In genomic region chr2:170324640-170325046, GRCh38 we compare ENCODE assay signal across 8 cellular contexts.
DNase-seq lines count a peak whose midpoint lies in the region; ATAC-seq and TF ChIP-seq lines count a peak whose summit lies in the region.

No MANE protein-coding gene starts in this region.

- DNase-seq in D341Med (ENCODE audit: low spot score), result peak; percentile 61
- peak; percentile 26 for DNase-seq in HFFc6
- peak; percentile 92 for DNase-seq in NCI-H69 (lab: John Stamatoyannopoulos, UW)
- peak; percentile 36 for DNase-seq in activated T-helper 1 cell treated with anti-CD3 and anti-CD28 coated beads, Interleukin-12 subunit alpha, Interleukin-12 subunit beta, Interleukin-2, Interleukin-4 antibody, amounts not matched to agents 30 ng/mL and 10 ng/mL and 1 ng/mL, durations not matched to agents 14 hours and 24 hours and 36 hours (ENCODE audit: low spot score)
- DNase-seq in hippocampal formation (lab: John Stamatoyannopoulos, UW), result peak; percentile 5 to 31
- peak; percentile 1 to 19 (median 12) for DNase-seq in stimulated activated CD4-positive, alpha-beta T cell treated with anti-CD3 and anti-CD28 coated beads, Interleukin-12 subunit alpha, Interleukin-12 subunit beta, amount 100 ng/mL, for 48 hours (ENCODE audit: low read depth in 2 of 3, low spot score in 1 of 3)

- H3K4me1 Mint-ChIP-seq in HFFc6 (ENCODE audit: low read depth), result no peaks in the 10 kb centered on the region
- H3K4me1 Mint-ChIP-seq in activated T-helper 1 cell treated with anti-CD3 and anti-CD28 coated beads, Interleukin-12 subunit alpha, Interleukin-12 subunit beta, Interleukin-2, Interleukin-4 antibody, amounts not matched to agents 30 ng/mL and 10 ng/mL and 1 ng/mL, durations not matched to agents 14 hours and 24 hours and 36 hours (ENCODE audit: low read depth), result no peaks in the 10 kb centered on the region

- intact Hi-C loops in activated T-helper 1 cell treated with anti-CD3 and anti-CD28 coated beads, Interleukin-12 subunit alpha, Interleukin-12 subunit beta, Interleukin-2, Interleukin-4 antibody, amounts not matched to agents 30 ng/mL and 10 ng/mL and 1 ng/mL, durations not matched to agents 14 hours and 24 hours and 36 hours (cut with micrococcal nuclease), result loop anchor here (1.0 to 2.0 kb wide), 7 partner anchors 37 to 549 kb away; no protein-coding TSS in a partner anchor

- H3K27me3 Mint-ChIP-seq in HFFc6 (ENCODE audit: insufficient read depth), result peaks cover 2% of the 10 kb centered on the region
- H3K27me3 Mint-ChIP-seq in activated T-helper 1 cell treated with anti-CD3 and anti-CD28 coated beads, Interleukin-12 subunit alpha, Interleukin-12 subunit beta, Interleukin-2, Interleukin-4 antibody, amounts not matched to agents 30 ng/mL and 10 ng/mL and 1 ng/mL, durations not matched to agents 14 hours and 24 hours and 36 hours (ENCODE audit: insufficient read depth), result peaks cover 4% of the 10 kb centered on the region

- no peak overlapping the region for H3K27ac Mint-ChIP-seq in HFFc6
- H3K27ac Mint-ChIP-seq in activated T-helper 1 cell treated with anti-CD3 and anti-CD28 coated beads, Interleukin-12 subunit alpha, Interleukin-12 subunit beta, Interleukin-2, Interleukin-4 antibody, amounts not matched to agents 30 ng/mL and 10 ng/mL and 1 ng/mL, durations not matched to agents 14 hours and 24 hours and 36 hours, result no peak overlapping the region

- no peaks in the 10 kb centered on the region for H3K36me3 Mint-ChIP-seq in HFFc6 (ENCODE audit: low read depth)
- no peaks in the 10 kb centered on the region for H3K36me3 Mint-ChIP-seq in activated T-helper 1 cell treated with anti-CD3 and anti-CD28 coated beads, Interleukin-12 subunit alpha, Interleukin-12 subunit beta, Interleukin-2, Interleukin-4 antibody, amounts not matched to agents 30 ng/mL and 10 ng/mL and 1 ng/mL, durations not matched to agents 14 hours and 24 hours and 36 hours (ENCODE audit: low read depth)

- H3K4me3 Mint-ChIP-seq in HFFc6, result no peak overlapping the region
- no peak overlapping the region for H3K4me3 Mint-ChIP-seq in activated T-helper 1 cell treated with anti-CD3 and anti-CD28 coated beads, Interleukin-12 subunit alpha, Interleukin-12 subunit beta, Interleukin-2, Interleukin-4 antibody, amounts not matched to agents 30 ng/mL and 10 ng/mL and 1 ng/mL, durations not matched to agents 14 hours and 24 hours and 36 hours

- ATAC-seq in HG03095 (IDR thresholded peaks at IDR 0.05; ENCODE audit: unreplicated experiment), result no peak
- no peak for ATAC-seq in activated CD4-positive, CD25-positive, alpha-beta regulatory T cell treated with anti-CD3 and anti-CD28 coated beads, Interleukin-2, amount 50 U/mL, for 24 hours

- H3K9me3 Mint-ChIP-seq in HFFc6, result peaks cover 9% of the 10 kb centered on the region; the same call in 1 of the 2 replicates
- peaks cover 7% of the 10 kb centered on the region for H3K9me3 Mint-ChIP-seq in activated T-helper 1 cell treated with anti-CD3 and anti-CD28 coated beads, Interleukin-12 subunit alpha, Interleukin-12 subunit beta, Interleukin-2, Interleukin-4 antibody, amounts not matched to agents 30 ng/mL and 10 ng/mL and 1 ng/mL, durations not matched to agents 14 hours and 24 hours and 36 hours

- peak; percentile 73 for TF ChIP-seq CTCF in HFFc6 (IDR thresholded peaks at IDR 0.05)

Comparison
In these comparisons a context has a peak if more than half of its experiments do, and no peak if none do; other contexts are left out.
1. DNase-seq: peak in every context shown above with its lines; median percentile 92 in NCI-H69; 61 in D341Med; 36 in activated T-helper 1 cell treated with anti-CD3 and anti-CD28 coated beads, Interleukin-12 subunit alpha, Interleukin-12 subunit beta, Interleukin-2, Interleukin-4 antibody, amounts not matched to agents 30 ng/mL and 10 ng/mL and 1 ng/mL, durations not matched to agents 14 hours and 24 hours and 36 hours; 26 in HFFc6; 18 in hippocampal formation; 12 in stimulated activated CD4-positive, alpha-beta T cell treated with anti-CD3 and anti-CD28 coated beads, Interleukin-12 subunit alpha, Interleukin-12 subunit beta, amount 100 ng/mL, for 48 hours.